ENCODE assay signal across 8 cellular contexts in the genomic region with DNA sequence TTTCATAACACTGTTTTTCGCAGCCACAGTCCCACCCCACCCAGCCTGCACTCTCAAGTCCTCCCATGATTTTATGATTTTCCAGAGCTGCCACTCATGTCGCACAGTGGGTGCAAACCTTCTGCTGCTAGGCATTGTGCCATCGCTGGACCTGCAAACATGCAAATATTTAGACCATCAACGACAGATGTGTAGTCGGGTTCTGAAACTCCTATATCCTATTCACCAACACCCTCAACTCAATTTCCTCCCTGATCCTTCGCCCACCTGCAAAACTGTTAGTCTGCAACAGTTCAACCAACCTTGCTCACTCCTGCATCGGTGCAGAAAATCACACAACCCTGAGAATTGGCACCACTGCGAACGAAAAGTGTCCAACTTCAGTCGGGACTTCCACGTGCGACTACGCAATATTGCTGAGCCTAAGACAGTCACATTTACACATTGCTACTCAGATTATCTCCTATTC. TPM values are rescaled to one million over a fixed set of nuclear protein-coding genes. Genes with fewer than 3 reads are reported as not detected.
DNase-seq lines count a peak whose midpoint lies in the region; ATAC-seq, FAIRE-seq and TF ChIP-seq lines count a peak whose summit lies in the region.

No MANE protein-coding gene starts in this region.

- no peaks in the 10 kb centered on the region for H3K36me3 ChIP-seq in GM12878 (ENCODE audit: control insufficient read depth in 2 of 2, insufficient read depth in 2 of 2, low read length in 1 of 2)
- no peaks in the 10 kb centered on the region for H3K36me3 ChIP-seq in keratinocyte (ENCODE audit: control insufficient read depth in 2 of 2, extremely low read depth in 1 of 2, insufficient read depth in 2 of 2, low read length in 2 of 2)

- H2AFZ ChIP-seq in GM12878 (ENCODE audit: control insufficient read depth, low read depth, low read length) (peak overlapping the region; percentile 94), keratinocyte (ENCODE audit: control insufficient read depth, low read length) (peak overlapping the region; percentile 98)

- no peaks in the 10 kb centered on the region for H4K20me1 ChIP-seq in GM12878 (ENCODE audit: control insufficient read depth, insufficient read depth)
- H4K20me1 ChIP-seq in keratinocyte (ENCODE audit: control insufficient read depth, extremely low read depth, insufficient read depth, low read length): no peaks in the 10 kb centered on the region

- FAIRE-seq in GM12878 (lab: Jason Lieb, UNC) (peak; percentile 27), keratinocyte (lab: Jason Lieb, UNC) (peak; percentile 71)

- no peak for TF ChIP-seq CTCF in GM12878 (IDR thresholded peaks at IDR 0.05 in 2 of 3, conservative IDR thresholded peaks at IDR 0.05 in 1 of 3; ENCODE audit: control insufficient read depth in 2 of 3, extremely low read depth in 1 of 3, insufficient read depth in 1 of 3, low read depth in 3 of 3, low read length in 3 of 3)
- TF ChIP-seq CTCF in keratinocyte (optimal IDR thresholded peaks at IDR 0.05 in 1 of 3, IDR thresholded peaks at IDR 0.05 in 1 of 3, conservative IDR thresholded peaks at IDR 0.05 in 1 of 3; ENCODE audit: extremely low read depth in 1 of 3, insufficient read depth in 2 of 3, low read length in 3 of 3): no peak

- POLR2A ChIA-PET in GM12878 (lab: Charles Lee): interaction anchor here (0.5 to 1.2 kb wide), 4 partner anchors 12 to 330 kb away, joined by 3 to 8 read pairs (median 4); a partner anchor contains a TSS

- H3K27ac ChIP-seq in GM12878 (ENCODE audit: control insufficient read depth, insufficient read depth) (no peak overlapping the region), keratinocyte (ENCODE audit: control insufficient read depth, insufficient read depth, low read length) (peak overlapping the region; percentile 77)

- intact Hi-C loops in Right ventricle myocardium inferior (cut with DNase I) (loop anchor here (5.0 kb wide), 1 partner anchor 256 kb away; no protein-coding TSS in a partner anchor), cardiac septum (cut with DNase I) (loop anchor here (5.0 kb wide), 1 partner anchor 251 kb away; a partner anchor contains a TSS), GM12878 (cut with micrococcal nuclease; ENCODE audit: unreplicated experiment) (loop anchor here (10.0 kb wide), 1 partner anchor 547 kb away; no protein-coding TSS in a partner anchor)

- no peak for TF ChIP-seq EP300 in GM12878 (IDR thresholded peaks at IDR 0.05; ENCODE audit: borderline replicate concordance in 1 of 2, control insufficient read depth in 1 of 2, low read depth in 2 of 2, low read length in 2 of 2)

- H3K4me3 ChIP-seq in GM12878 (peak overlapping the region; percentile 96), keratinocyte (ENCODE audit: control insufficient read depth in 2 of 3, extremely low read depth in 1 of 3, insufficient read depth in 2 of 3, low read depth in 1 of 3, low read length in 3 of 3) (peak overlapping the region; percentile 66 to 92 (median 83))

- H3K9me3 ChIP-seq in GM12878 (replicated peaks; ENCODE audit: control insufficient read depth, insufficient read depth, low read length): no peaks in the 10 kb centered on the region
- H3K9me3 ChIP-seq in keratinocyte (ENCODE audit: control insufficient read depth, low read depth, low read length): no peaks in the 10 kb centered on the region

- no TSS peak for BruUV-seq in GM12878 (replicated peaks; lab: Mats Ljungman, UMichigan)

- RAD21 ChIA-PET in GM12878 (lab: Charles Lee; ENCODE audit: unreplicated experiment): interaction anchor here (1.4 to 1.5 kb wide), 2 partner anchors 23 to 139 kb away, joined by 5 read pairs; a partner anchor contains a TSS

- no peak for TF ChIP-seq POLR2A in GM12878 (IDR thresholded peaks at IDR 0.05; ENCODE audit: low read depth, low read length)

- H3K4me2 ChIP-seq in GM12878 (ENCODE audit: control insufficient read depth, insufficient read depth) (peak overlapping the region; percentile 98), keratinocyte (ENCODE audit: control insufficient read depth, extremely low read depth, insufficient read depth, low read depth, low read length) (peak overlapping the region; percentile 94)

- no peaks in the 10 kb centered on the region for H3K4me1 ChIP-seq in GM12878 (ENCODE audit: control insufficient read depth, insufficient read depth, low read length)
- H3K4me1 ChIP-seq in keratinocyte (ENCODE audit: control insufficient read depth, extremely low read depth, insufficient read depth, low read length): peaks cover 24% of the 10 kb centered on the region

- H3K9ac ChIP-seq in GM12878 (ENCODE audit: control insufficient read depth, insufficient read depth, low read length) (peak overlapping the region; percentile 55), keratinocyte (ENCODE audit: control insufficient read depth, extremely low read depth, insufficient read depth, low read length) (peak overlapping the region; percentile 90)

- ATAC-seq in Right ventricle myocardium inferior (peak; percentile 1), GM12878 (peak; percentile 15), GM18858 (IDR thresholded peaks at IDR 0.05; ENCODE audit: unreplicated experiment) (no peak), HG02970 (IDR thresholded peaks at IDR 0.05; ENCODE audit: low FRiP score, unreplicated experiment) (no peak)

- dilution Hi-C loops in keratinocyte (cut with MboI; ENCODE audit: extremely low pct_ligation_motif_present, low sequenced_read_pairs): no loop called here

- DNase-seq in Right ventricle myocardium inferior (ENCODE audit: missing footprints): no peak
- DNase-seq in cardiac septum (ENCODE audit: low spot score): no peak
- DNase-seq in NCI-H345 (lab: John Stamatoyannopoulos, UW): peak; percentile 41
- DNase-seq in GM12878 (ENCODE audit: low read depth, low spot score): no peak
- no peak for DNase-seq in keratinocyte (ENCODE audit: low read depth, low spot score)
- DNase-seq in stimulated activated CD4-positive, alpha-beta T cell treated with anti-CD3 and anti-CD28 coated beads, Interleukin-15, amount 100 ng/mL, for 24 hours: peak; percentile 20

- in situ Hi-C loops in GM12878 (cut with MboI): no loop called here

- no peaks in the 10 kb centered on the region for H3K9me1 ChIP-seq in keratinocyte (ENCODE audit: control insufficient read depth, extremely low read depth, insufficient read depth, low read length)

- no peaks in the 10 kb centered on the region; the same call in none of the 2 replicates for H3K79me2 ChIP-seq in GM12878 (ENCODE audit: control insufficient read depth, insufficient read depth, low read length)
- H3K79me2 ChIP-seq in keratinocyte (ENCODE audit: control insufficient read depth, insufficient read depth, low read length): peaks cover 36% of the 10 kb centered on the region

- H3K27me3 ChIP-seq in GM12878 (replicated peaks in 1 of 2; ENCODE audit: control insufficient read depth in 2 of 2, insufficient read depth in 2 of 2, low read length in 1 of 2) (no peaks in the 10 kb centered on the region), keratinocyte (ENCODE audit: control insufficient read depth, extremely low read depth, insufficient read depth, low read length) (no peaks in the 10 kb centered on the region)

- SMC1A ChIA-PET in GM12878 (lab: Charles Lee; ENCODE audit: uncharacterized antibody, unreplicated experiment): interaction anchor here (1.6 kb wide), 1 partner anchor 23 kb away, joined by 5 read pairs; no protein-coding TSS in a partner anchor

- 31% methylated on average over 13 of the region's 13 CpGs for WGBS in GM12878 (ENCODE audit: insufficient coverage, insufficient replicate concordance, low lambda C conversion rate, missing lambda C conversion rate)

- no peak for TF ChIP-seq RAD21 in GM12878 (IDR thresholded peaks at IDR 0.05; ENCODE audit: insufficient read depth, low read depth, low read length)

- CTCF ChIA-PET in GM12878 (lab: Yijun Ruan, JAX): interaction anchor here (0.7 to 1.3 kb wide), 3 partner anchors 78 to 398 kb away, joined by 3 read pairs; no protein-coding TSS in a partner anchor

RNA-seq across cellular contexts. Expression of a gene that starts 0.9 kb away (rescaled TPM):
- total RNA-seq in Right ventricle myocardium inferior (34.5 TPM), cardiac septum (36.5 TPM), GM12878 (2014; rRNA removed) (7.2 and 8.7 TPM in 2 replicates), GM12878 (2014; rRNA removed; fragmentation: Illumina TruSeq; extraction: Trizol) (9.1 TPM in 2 replicates), GM12878 (2021) (9.3 and 13.0 TPM in 2 replicates)
- 37.9 and 42.8 TPM in 2 replicates for total RNA-seq in GM12878 (2013; cell fraction: nucleolus; rRNA removed)
- polyA plus RNA-seq in GM12878 (2011; ENCODE audit: low read depth): 5.3 TPM
- polyA plus RNA-seq in GM12878 (2011; rRNA removed) (9.6 and 11.2 TPM in 2 replicates), GM12878 (2014; fragmentation: Illumina TruSeq; extraction: Trizol) (10.4 and 16.3 TPM in 2 replicates), GM12878 (2014; fragmentation: Nextera tagmentation; extraction: Ambion mirVana) (1 to 10 TPM; 2.4 to 4.2 TPM), GM12878 (2014; rRNA removed) (6.9 and 7.4 TPM in 2 replicates), GM12878 (2016; fragmentation: Nextera tagmentation; extraction: Ambion mirVana) (1 to 10 TPM; 6.1 to 7.9 TPM), keratinocyte (21.3 to 25.8 TPM (median 23.4 TPM) in 3 replicates)
- 6.1 TPM in 2 replicates for polyA plus RNA-seq in GM12878 (2011; cell fraction: cytosol; rRNA removed)
- 9.5 and 9.9 TPM in 2 replicates for polyA plus RNA-seq in GM12878 (2011; cell fraction: nucleus; rRNA removed)
- 4.9 and 5.2 TPM in 2 replicates for polyA plus RNA-seq in GM12878 (2012)
- polyA minus RNA-seq in GM12878 (2011; rRNA and poly(A)+ RNA removed): 14.6 and 17.5 TPM in 2 replicates
- polyA minus RNA-seq in GM12878 (2011; cell fraction: cytosol; rRNA and poly(A)+ RNA removed): 3.5 and 3.9 TPM in 2 replicates
- 8.7 and 12.2 TPM in 2 replicates for polyA minus RNA-seq in GM12878 (2011; cell fraction: nucleus; rRNA and poly(A)+ RNA removed)
- 13.1 TPM for polyA plus RNA-seq in keratinocyte (2011; ENCODE audit: low read depth)
- 13.3 and 20.6 TPM in 2 replicates for polyA plus RNA-seq in keratinocyte (2011; cell fraction: cytosol; rRNA removed)
- 39.2 and 42.3 TPM in 2 replicates for polyA plus RNA-seq in keratinocyte (2011; cell fraction: nucleus; rRNA removed)
- polyA plus RNA-seq in keratinocyte (2012; ENCODE audit: low replicate concordance): 7.5 and 19.9 TPM in 2 replicates
- 20.3 to 44.0 TPM (median 39.9 TPM) in 3 replicates for polyA minus RNA-seq in keratinocyte
- 16.1 TPM for polyA minus RNA-seq in keratinocyte (2011; cell fraction: cytosol; rRNA and poly(A)+ RNA removed)
- polyA minus RNA-seq in keratinocyte (2011; cell fraction: nucleus; rRNA and poly(A)+ RNA removed): 34.5 and 72.0 TPM in 2 replicates

RNA-seq across cellular contexts. Expression of a gene that starts 24.7 kb away (rescaled TPM):
- 0.35 TPM for total RNA-seq in Right ventricle myocardium inferior
- total RNA-seq in cardiac septum: 0.22 TPM
- total RNA-seq in GM12878 (2013; cell fraction: nucleolus; rRNA removed): not detected in 2 replicates
- not detected in 2 replicates for total RNA-seq in GM12878 (2014; rRNA removed)
- total RNA-seq in GM12878 (2014; rRNA removed; fragmentation: Illumina TruSeq; extraction: Trizol): 0.04 TPM in 1 of 2 replicates, not detected in the other
- not detected in 2 replicates for total RNA-seq in GM12878 (2021)
- polyA plus RNA-seq in GM12878 (2011; ENCODE audit: low read depth): not detected
- polyA plus RNA-seq in GM12878 (2011; rRNA removed): 0.01 TPM in 1 of 2 replicates, not detected in the other
- polyA plus RNA-seq in GM12878 (2011; cell fraction: cytosol; rRNA removed): not detected in 2 replicates
- polyA plus RNA-seq in GM12878 (2011; cell fraction: nucleus; rRNA removed): not detected in 2 replicates
- polyA plus RNA-seq in GM12878 (2012): not detected in 2 replicates
- polyA plus RNA-seq in GM12878 (2014; fragmentation: Illumina TruSeq; extraction: Trizol): not detected in 2 replicates
- polyA plus RNA-seq in GM12878 (2014; fragmentation: Nextera tagmentation; extraction: Ambion mirVana): not detected
- not detected in 2 replicates for polyA plus RNA-seq in GM12878 (2014; rRNA removed)
- not detected for polyA plus RNA-seq in GM12878 (2016; fragmentation: Nextera tagmentation; extraction: Ambion mirVana)
- polyA minus RNA-seq in GM12878 (2011; rRNA and poly(A)+ RNA removed): not detected in 2 replicates
- polyA minus RNA-seq in GM12878 (2011; cell fraction: cytosol; rRNA and poly(A)+ RNA removed): not detected in 2 replicates
- polyA minus RNA-seq in GM12878 (2011; cell fraction: nucleus; rRNA and poly(A)+ RNA removed): not detected in 2 replicates
- 0.35 to 1.4 TPM (median 0.96 TPM) in 3 replicates for polyA plus RNA-seq in keratinocyte
- polyA plus RNA-seq in keratinocyte (2011; ENCODE audit: low read depth): not detected
- 0.53 and 1.6 TPM in 2 replicates for polyA plus RNA-seq in keratinocyte (2011; cell fraction: cytosol; rRNA removed)
- polyA plus RNA-seq in keratinocyte (2011; cell fraction: nucleus; rRNA removed): 1.2 and 1.4 TPM in 2 replicates
- 0.49 TPM in 1 of 2 replicates, not detected in the other for polyA plus RNA-seq in keratinocyte (2012; ENCODE audit: low replicate concordance)
- polyA minus RNA-seq in keratinocyte: 0.48 to 0.86 TPM in 2 of 3 replicates, not detected in the other
- not detected for polyA minus RNA-seq in keratinocyte (2011; cell fraction: cytosol; rRNA and poly(A)+ RNA removed)
- 0.84 and 1.8 TPM in 2 replicates for polyA minus RNA-seq in keratinocyte (2011; cell fraction: nucleus; rRNA and poly(A)+ RNA removed)

Comparison
In these comparisons a context has a peak if more than half of its experiments do, and no peak if none do; other contexts are left out.
1. ATAC-seq: peak in Right ventricle myocardium inferior (single experiment) and GM12878 (single experiment); none in GM18858 (single experiment) and HG02970 (single experiment).
2. DNase-seq: peak in NCI-H345 (single experiment) and stimulated activated CD4-positive, alpha-beta T cell treated with anti-CD3 and anti-CD28 coated beads, Interleukin-15, amount 100 ng/mL, for 24 hours (single experiment); none in Right ventricle myocardium inferior (single experiment), cardiac septum (single experiment), GM12878 (single experiment) and keratinocyte (single experiment).